In the genomic region with DNA sequence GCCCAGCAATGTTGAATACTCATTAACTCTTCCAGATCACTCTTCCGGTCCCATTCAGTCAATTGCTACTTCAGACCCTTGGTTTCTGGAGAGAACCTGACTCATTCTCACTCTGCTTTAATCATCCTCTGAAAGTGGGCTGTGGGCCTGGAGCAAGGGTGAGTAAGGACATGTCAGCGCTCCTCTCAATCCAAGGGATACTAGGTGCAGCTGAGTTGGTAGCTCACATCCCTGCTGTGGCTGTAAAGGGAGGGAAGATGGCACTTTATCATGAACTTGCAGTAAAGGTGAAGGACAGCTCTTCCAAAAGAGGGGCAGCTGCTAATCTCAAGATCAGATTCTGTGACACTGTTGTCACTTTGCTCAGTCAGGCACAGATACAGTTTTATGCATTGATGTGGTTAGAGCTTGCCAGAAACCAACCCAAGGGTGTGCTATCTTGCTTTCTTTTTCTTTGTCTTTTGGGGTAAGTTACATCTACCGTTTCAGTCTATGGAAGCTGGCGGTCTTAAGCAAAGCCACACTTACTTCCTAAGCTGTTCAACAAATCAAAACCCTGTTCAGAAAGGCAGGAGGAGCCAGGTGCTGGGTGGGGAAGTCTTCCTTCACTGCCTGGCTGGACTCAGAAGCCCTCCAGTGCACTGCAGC, we compare ENCODE assay signal across 7 cellular contexts. TPM values are rescaled to one million over a fixed set of nuclear protein-coding genes. Genes with fewer than 3 reads are reported as not detected.
DNase-seq lines count a peak whose midpoint lies in the region; ATAC-seq and TF ChIP-seq lines count a peak whose summit lies in the region.

No MANE protein-coding gene starts in this region.

- H3K27ac ChIP-seq in OCI-LY7 (ENCODE audit: low read depth, low read length, poor library complexity, severe bottlenecking) = no peak overlapping the region
- H3K27ac ChIP-seq in gastroesophageal sphincter = no peak overlapping the region

- TF ChIP-seq POLR2A in gastroesophageal sphincter (IDR thresholded peaks at IDR 0.05) = no peak

- H3K36me3 ChIP-seq in OCI-LY7 (ENCODE audit: insufficient read depth, low read length) (no peaks in the 10 kb centered on the region), gastroesophageal sphincter (no peaks in the 10 kb centered on the region)

- H3K9me2 ChIP-seq in OCI-LY7 (ENCODE audit: insufficient read depth, low read length) = no peaks in the 10 kb centered on the region

- H3K4me3 ChIP-seq in OCI-LY7 (ENCODE audit: low read depth, low read length, poor library complexity, severe bottlenecking) = no peak overlapping the region
- H3K4me3 ChIP-seq in gastroesophageal sphincter = no peak overlapping the region

- no peak overlapping the region for H3K4me2 ChIP-seq in OCI-LY7 (ENCODE audit: low read length)

- H3K27ac Mint-ChIP-seq in stimulated activated effector memory CD8-positive, alpha-beta T cell treated with anti-CD3 and anti-CD28 coated beads, Interleukin-12 subunit alpha, Interleukin-12 subunit beta, amount 100 ng/mL, for 72 hours = peak overlapping the region; percentile 35

- BruUV-seq in OCI-LY7 (replicated peaks; lab: Mats Ljungman, UMichigan) = no TSS peak

- no peak for TF ChIP-seq EP300 in gastroesophageal sphincter (IDR thresholded peaks at IDR 0.05)

- H3K4me1 ChIP-seq in OCI-LY7 (ENCODE audit: insufficient read depth, low read length, poor library complexity, severe bottlenecking) (no peaks in the 10 kb centered on the region), gastroesophageal sphincter (no peaks in the 10 kb centered on the region)

- peak; percentile 85 for ATAC-seq in GM21360 (IDR thresholded peaks at IDR 0.05; ENCODE audit: unreplicated experiment)
- ATAC-seq in stimulated activated effector memory CD8-positive, alpha-beta T cell treated with anti-CD3 and anti-CD28 coated beads, Interleukin-12 subunit alpha, Interleukin-12 subunit beta, amount 100 ng/mL, for 72 hours = peak; percentile 98
- ATAC-seq in gastroesophageal sphincter = no peak

- H2AFZ ChIP-seq in OCI-LY7 (ENCODE audit: low read length) = no peak overlapping the region

- H4K20me1 ChIP-seq in OCI-LY7 (ENCODE audit: insufficient read depth, low read length) = no peaks in the 10 kb centered on the region

- POLR2A ChIA-PET in OCI-LY7 (lab: Charles Lee) = no interaction called here

- H3K4me1 Mint-ChIP-seq in stimulated activated effector memory CD8-positive, alpha-beta T cell treated with anti-CD3 and anti-CD28 coated beads, Interleukin-12 subunit alpha, Interleukin-12 subunit beta, amount 100 ng/mL, for 72 hours = peaks cover 19% of the 10 kb centered on the region

- CTCF ChIA-PET in OCI-LY7 (lab: Charles Lee; ENCODE audit: unreplicated experiment) = no interaction called here

- intact Hi-C loops in OCI-LY7 (cut with micrococcal nuclease; ENCODE audit: unreplicated experiment) = no loop called here

- no peaks in the 10 kb centered on the region for H3K27me3 ChIP-seq in gastroesophageal sphincter

- H3K79me2 ChIP-seq in OCI-LY7 (ENCODE audit: insufficient read depth, low read depth, low read length) = no peaks in the 10 kb centered on the region

- peak; percentile 7 for DNase-seq in OCI-LY7 (ENCODE audit: low spot score)
- DNase-seq in amniotic epithelial cell (ENCODE audit: low read depth) = peak; percentile 14
- peak; percentile 23 to 67 for DNase-seq in stimulated activated effector memory CD8-positive, alpha-beta T cell treated with anti-CD3 and anti-CD28 coated beads, Interleukin-12 subunit alpha, Interleukin-12 subunit beta, amount 100 ng/mL, for 72 hours (ENCODE audit: low spot score in 2 of 2)
- no peak for DNase-seq in GM03348 (ENCODE audit: low spot score)
- no peak for DNase-seq in iPS-NIHi7 (ENCODE audit: extremely low spot score)

- WGBS in gastroesophageal sphincter (ENCODE audit: low coverage in 1 of 2), 2 donors = 71 to 87% methylated on average over 3 of the region's 4 CpGs

- H3K9me3 ChIP-seq in OCI-LY7 (ENCODE audit: low read length) (no peaks in the 10 kb centered on the region), gastroesophageal sphincter (no peaks in the 10 kb centered on the region)

- H3K36me3 Mint-ChIP-seq in stimulated activated effector memory CD8-positive, alpha-beta T cell treated with anti-CD3 and anti-CD28 coated beads, Interleukin-12 subunit alpha, Interleukin-12 subunit beta, amount 100 ng/mL, for 72 hours = no peaks in the 10 kb centered on the region

- no peaks in the 10 kb centered on the region for H3K9me3 Mint-ChIP-seq in stimulated activated effector memory CD8-positive, alpha-beta T cell treated with anti-CD3 and anti-CD28 coated beads, Interleukin-12 subunit alpha, Interleukin-12 subunit beta, amount 100 ng/mL, for 72 hours

- no peak for TF ChIP-seq CTCF in OCI-LY7 (conservative IDR thresholded peaks at IDR 0.05; ENCODE audit: low read length)
- TF ChIP-seq CTCF in gastroesophageal sphincter (IDR thresholded peaks at IDR 0.05) = no peak

- H3K4me3 Mint-ChIP-seq in stimulated activated effector memory CD8-positive, alpha-beta T cell treated with anti-CD3 and anti-CD28 coated beads, Interleukin-12 subunit alpha, Interleukin-12 subunit beta, amount 100 ng/mL, for 72 hours = peak overlapping the region; percentile 28

RNA-seq across cellular contexts. Expression of a gene that starts 26.5 kb away (rescaled TPM):
- total RNA-seq in OCI-LY7 (2014; rRNA removed; shearing (Covaris generic)) = 17.3 and 20.0 TPM in 2 replicates
- total RNA-seq in OCI-LY7 (2022) = 39.1 and 47.4 TPM in 2 replicates
- total RNA-seq in gastroesophageal sphincter = 10 to 100 TPM; 24.6 to 37.1 (median 28.4) TPM

Comparison
In these comparisons a context has a peak if more than half of its experiments do, and no peak if none do; other contexts are left out.
1. DNase-seq: peak in OCI-LY7 (single experiment), amniotic epithelial cell (single experiment) and stimulated activated effector memory CD8-positive, alpha-beta T cell treated with anti-CD3 and anti-CD28 coated beads, Interleukin-12 subunit alpha, Interleukin-12 subunit beta, amount 100 ng/mL, for 72 hours (2 of 2); none in GM03348 (single experiment) and iPS-NIHi7 (single experiment).